In the genomic region with DNA sequence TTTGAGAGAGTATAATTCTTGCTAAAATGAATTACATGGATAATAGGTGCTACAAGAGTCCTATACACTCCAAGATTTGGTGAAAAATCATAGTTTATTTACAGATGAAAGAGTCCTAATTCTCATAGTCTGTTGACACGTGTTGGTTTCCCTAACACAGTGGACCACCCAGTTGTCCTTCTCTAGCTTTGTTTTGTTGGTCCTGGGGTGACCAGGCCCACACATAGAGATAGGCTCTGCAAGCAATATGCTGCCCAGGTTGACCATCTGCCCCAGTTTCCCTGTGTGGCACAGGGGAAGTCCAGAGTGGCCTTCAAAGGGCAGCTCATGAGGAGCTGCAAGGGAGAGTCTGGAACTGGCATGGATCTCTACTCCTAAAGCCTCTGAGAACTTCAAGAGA, we compare ENCODE assay signal across 13 cellular contexts.
DNase-seq lines count a peak whose midpoint lies in the region; ATAC-seq and TF ChIP-seq lines count a peak whose summit lies in the region.
"Had no signal": no experiment of that assay in that cellular context is flagged by ENCODE, and none has a peak within 500 bp of the region (broad histone marks: within the 10 kb centered on the region; RNA-seq: fewer than 3 reads in every experiment).

No MANE protein-coding gene starts in this region.

- no peaks in the 10 kb centered on the region for H3K36me3 ChIP-seq in naive thymus-derived CD4-positive, alpha-beta T cell (ENCODE audit: control insufficient read depth in 2 of 3, insufficient read depth in 3 of 3, low read length in 3 of 3)

- peak overlapping the region; percentile 9 for H3K27ac ChIP-seq in naive thymus-derived CD4-positive, alpha-beta T cell (ENCODE audit: low read depth, low read length)
- H3K27ac ChIP-seq: RWPE1 had no signal

- no peak for TF ChIP-seq CTCF in type B pancreatic cell (conservative IDR thresholded peaks at IDR 0.05)

- H3K27me3 ChIP-seq in naive thymus-derived CD4-positive, alpha-beta T cell (ENCODE audit: control insufficient read depth in 2 of 2, insufficient read depth in 2 of 2, low read length in 2 of 2), result no peaks in the 10 kb centered on the region

- intact Hi-C loops in naive thymus-derived CD4-positive, alpha-beta T cell (cut with micrococcal nuclease), result loop anchor here in 1 of 2 donors (2.0 kb wide), 1 partner anchor 57 kb away; no protein-coding TSS in a partner anchor

- no peak for DNase-seq in activated naive CD4-positive, alpha-beta T cell treated with anti-CD3 and anti-CD28 coated beads, Interleukin-2, amount 10 ng/mL, durations not matched to agents 7 days and 5 days
- no peak for DNase-seq in activated naive CD4-positive, alpha-beta T cell treated with Interleukin-2 at 50 U/mL for 16 hours
- no peak for DNase-seq in activated naive CD8-positive, alpha-beta T cell treated with anti-CD3 and anti-CD28 coated beads, Interleukin-2, amount 50 U/mL, for 24 hours
- no peak for DNase-seq in naive thymus-derived CD4-positive, alpha-beta T cell
- DNase-seq in type B pancreatic cell (ENCODE audit: extremely low spot score, unreplicated experiment), result no peak
- no peak for DNase-seq in anterior cingulate cortex (lab: John Stamatoyannopoulos, UW)
- no peak for DNase-seq in stimulated activated CD4-positive, alpha-beta T cell treated with anti-CD3 and anti-CD28 coated beads, Interleukin-4, amount 100 ng/mL, for 1 hour
- DNase-seq: central memory CD4-positive, alpha-beta T cell; HCEC 1CT; NCI-H446 treated with DMSO at 0.1 percent for 48 hours had no signal

- H3K4me3 Mint-ChIP-seq in activated naive CD4-positive, alpha-beta T cell treated with anti-CD3 and anti-CD28 coated beads, Interleukin-2, amount 10 ng/mL, durations not matched to agents 7 days and 5 days, result no peak overlapping the region
- H3K4me3 Mint-ChIP-seq in activated naive CD8-positive, alpha-beta T cell treated with anti-CD3 and anti-CD28 coated beads, Interleukin-2, amount 50 U/mL, for 24 hours, result no peak overlapping the region
- peak overlapping the region in 5 of 10 donors; percentile 19 to 72 (median 40) for H3K4me3 Mint-ChIP-seq in naive thymus-derived CD4-positive, alpha-beta T cell
- no peak overlapping the region for H3K4me3 Mint-ChIP-seq in type B pancreatic cell

- H3K4me1 Mint-ChIP-seq in activated naive CD4-positive, alpha-beta T cell treated with anti-CD3 and anti-CD28 coated beads, Interleukin-2, amount 10 ng/mL, durations not matched to agents 7 days and 5 days, result peaks cover 45% of the 10 kb centered on the region
- H3K4me1 Mint-ChIP-seq in activated naive CD8-positive, alpha-beta T cell treated with anti-CD3 and anti-CD28 coated beads, Interleukin-2, amount 50 U/mL, for 24 hours, result peaks cover 61% of the 10 kb centered on the region
- H3K4me1 Mint-ChIP-seq in naive thymus-derived CD4-positive, alpha-beta T cell, result peaks cover 33 to 91% (median 73%) of the 10 kb centered on the region in 7 donors
- H3K4me1 Mint-ChIP-seq in type B pancreatic cell (ENCODE audit: unreplicated experiment), result peaks cover 70% of the 10 kb centered on the region

- H3K27ac Mint-ChIP-seq in activated naive CD4-positive, alpha-beta T cell treated with anti-CD3 and anti-CD28 coated beads, Interleukin-2, amount 10 ng/mL, durations not matched to agents 7 days and 5 days, result peak overlapping the region; percentile 92
- H3K27ac Mint-ChIP-seq in activated naive CD8-positive, alpha-beta T cell treated with anti-CD3 and anti-CD28 coated beads, Interleukin-2, amount 50 U/mL, for 24 hours, result peak overlapping the region; percentile 100
- peak overlapping the region; percentile 24 to 94 (median 83) for H3K27ac Mint-ChIP-seq in naive thymus-derived CD4-positive, alpha-beta T cell
- peak overlapping the region; percentile 98 for H3K27ac Mint-ChIP-seq in type B pancreatic cell

- peaks cover 17 to 36% of the 10 kb centered on the region in 2 donors for H3K4me1 ChIP-seq in naive thymus-derived CD4-positive, alpha-beta T cell (ENCODE audit: control insufficient read depth in 2 of 2, insufficient read depth in 2 of 2, low read length in 2 of 2)

- no peaks in the 10 kb centered on the region for H3K9me3 ChIP-seq in naive thymus-derived CD4-positive, alpha-beta T cell (ENCODE audit: control insufficient read depth in 2 of 3, low read length in 3 of 3)

- no peak for ATAC-seq in activated naive CD8-positive, alpha-beta T cell treated with anti-CD3 and anti-CD28 coated beads, Interleukin-2, amount 50 U/mL, for 24 hours
- ATAC-seq in naive thymus-derived CD4-positive, alpha-beta T cell, result no peak
- no peak for ATAC-seq in GM19463 (IDR thresholded peaks at IDR 0.05; ENCODE audit: unreplicated experiment)
- ATAC-seq: esophagus mucosa had no signal

- H3K9me3 Mint-ChIP-seq in activated naive CD4-positive, alpha-beta T cell treated with anti-CD3 and anti-CD28 coated beads, Interleukin-2, amount 10 ng/mL, durations not matched to agents 7 days and 5 days, result no peaks in the 10 kb centered on the region
- no peaks in the 10 kb centered on the region for H3K9me3 Mint-ChIP-seq in activated naive CD8-positive, alpha-beta T cell treated with anti-CD3 and anti-CD28 coated beads, Interleukin-2, amount 50 U/mL, for 24 hours
- no peaks in the 10 kb centered on the region for H3K9me3 Mint-ChIP-seq in naive thymus-derived CD4-positive, alpha-beta T cell
- no peaks in the 10 kb centered on the region for H3K9me3 Mint-ChIP-seq in type B pancreatic cell

- no peak overlapping the region for H3K4me3 ChIP-seq in naive thymus-derived CD4-positive, alpha-beta T cell (ENCODE audit: low read length)

- H3K36me3 Mint-ChIP-seq in activated naive CD4-positive, alpha-beta T cell treated with anti-CD3 and anti-CD28 coated beads, Interleukin-2, amount 10 ng/mL, durations not matched to agents 7 days and 5 days, result peaks cover 15% of the 10 kb centered on the region
- H3K36me3 Mint-ChIP-seq in activated naive CD8-positive, alpha-beta T cell treated with anti-CD3 and anti-CD28 coated beads, Interleukin-2, amount 50 U/mL, for 24 hours (ENCODE audit: low read depth), result peaks cover 9% of the 10 kb centered on the region
- H3K36me3 Mint-ChIP-seq in naive thymus-derived CD4-positive, alpha-beta T cell, result peaks cover 0 to 23% (median 10%) of the 10 kb centered on the region in 5 donors
- H3K36me3 Mint-ChIP-seq in type B pancreatic cell, result no peaks in the 10 kb centered on the region

- POLR2A ChIA-PET in naive thymus-derived CD4-positive, alpha-beta T cell (lab: Charles Lee), result interaction anchor here (0.7 to 1.1 kb wide), 4 partner anchors 10 to 368 kb away, joined by 3 read pairs; a partner anchor contains a TSS

- no peaks in the 10 kb centered on the region for H3K27me3 Mint-ChIP-seq in activated naive CD4-positive, alpha-beta T cell treated with anti-CD3 and anti-CD28 coated beads, Interleukin-2, amount 10 ng/mL, durations not matched to agents 7 days and 5 days
- no peaks in the 10 kb centered on the region for H3K27me3 Mint-ChIP-seq in activated naive CD8-positive, alpha-beta T cell treated with anti-CD3 and anti-CD28 coated beads, Interleukin-2, amount 50 U/mL, for 24 hours
- no peaks in the 10 kb centered on the region for H3K27me3 Mint-ChIP-seq in naive thymus-derived CD4-positive, alpha-beta T cell
- H3K27me3 Mint-ChIP-seq in type B pancreatic cell, result no peaks in the 10 kb centered on the region

- CTCF ChIA-PET in activated naive CD4-positive, alpha-beta T cell treated with anti-CD3 and anti-CD28 coated beads, Interleukin-2, amount 10 ng/mL, durations not matched to agents 7 days and 5 days (lab: Charles Lee), result interaction anchor here (0.6 to 1.6 kb wide), 3 partner anchors 36 to 432 kb away, joined by 3 to 5 read pairs (median 3); a partner anchor contains a TSS
- CTCF ChIA-PET in naive thymus-derived CD4-positive, alpha-beta T cell (lab: Charles Lee), result no interaction called here
